In genomic region chr7:18177815-18178660, GRCh38 we compare ENCODE assay signal across 1 cellular context.
TF ChIP-seq lines count a peak whose summit lies in the region.

No MANE protein-coding gene starts in this region.

TF ChIP-seq in GM12878, 131 proteins besides CTCF, POLR2A, EP300 and RAD21 (continued from another document):
- no peak for TF ChIP-seq HSF1 (IDR thresholded peaks at IDR 0.05; ENCODE audit: low read depth, low read length)
- TF ChIP-seq POU2F2 (IDR thresholded peaks at IDR 0.05; ENCODE audit: borderline replicate concordance, low read depth, low read length), result no peak
- no peak for TF ChIP-seq ATF3 (IDR thresholded peaks at IDR 0.05; ENCODE audit: borderline replicate concordance, extremely low read depth, low read depth, low read length)
- no peak for TF ChIP-seq NR2F1 (conservative IDR thresholded peaks at IDR 0.05)
- no peak for TF ChIP-seq CHD1 (IDR thresholded peaks at IDR 0.05; ENCODE audit: low read depth, low read length)
- no peak for TF ChIP-seq ZNF592 (IDR thresholded peaks at IDR 0.05)
- TF ChIP-seq MYC (IDR thresholded peaks at IDR 0.05; ENCODE audit: insufficient read depth, insufficient read length, insufficient replicate concordance, low read length, severe bottlenecking), result no peak
- no peak for TF ChIP-seq ZNF207 (IDR thresholded peaks at IDR 0.05; ENCODE audit: borderline replicate concordance)
- TF ChIP-seq TARDBP (IDR thresholded peaks at IDR 0.05; ENCODE audit: borderline replicate concordance), result no peak
- no peak; the same call in 1 of the 2 replicates for TF ChIP-seq ATF2 (IDR thresholded peaks at IDR 0.05; ENCODE audit: low read length)
- peak; percentile 38; the same call in 1 of the 2 replicates for TF ChIP-seq IKZF1 (conservative IDR thresholded peaks at IDR 0.05)
- TF ChIP-seq CUX1 (IDR thresholded peaks at IDR 0.05; ENCODE audit: insufficient replicate concordance, low read depth, low read length), result no peak
- TF ChIP-seq GATAD2B (conservative IDR thresholded peaks at IDR 0.05; ENCODE audit: low read depth), result no peak
- TF ChIP-seq SMARCA5 (IDR thresholded peaks at IDR 0.05), result no peak
- TF ChIP-seq TCF7 (IDR thresholded peaks at IDR 0.05; ENCODE audit: borderline replicate concordance), result no peak
- TF ChIP-seq RUNX3 (IDR thresholded peaks at IDR 0.05; ENCODE audit: low read length), result peak; percentile 89
- TF ChIP-seq IKZF2 (IDR thresholded peaks at IDR 0.05), result peak in 1 of 2 experiments; percentile 35; a peak in 2 of 4 replicates
- TF ChIP-seq KDM1A (IDR thresholded peaks at IDR 0.05; ENCODE audit: borderline replicate concordance), result no peak
- no peak for TF ChIP-seq RAD51 (IDR thresholded peaks at IDR 0.05)
- TF ChIP-seq BACH1 (IDR thresholded peaks at IDR 0.05; ENCODE audit: borderline replicate concordance), result no peak
- TF ChIP-seq GABPA (IDR thresholded peaks at IDR 0.05; ENCODE audit: low read depth), result no peak
- TF ChIP-seq BCL11A (IDR thresholded peaks at IDR 0.05; ENCODE audit: low read depth, low read length), result 0 out of 2 replicates have a peak, but pooled peaks have one; percentile 50
- TF ChIP-seq CBX5 (IDR thresholded peaks at IDR 0.05; ENCODE audit: low read depth), result no peak
- TF ChIP-seq NRF1 (conservative IDR thresholded peaks at IDR 0.05; ENCODE audit: low read depth, low read length), result no peak
- TF ChIP-seq SRF (IDR thresholded peaks at IDR 0.05; ENCODE audit: low read depth in 2 of 2, low read length in 2 of 2), result no peak
- TF ChIP-seq NFYA (IDR thresholded peaks at IDR 0.05; ENCODE audit: borderline replicate concordance, low read depth, low read length), result no peak
- no peak for TF ChIP-seq IRF3 (IDR thresholded peaks at IDR 0.05)
- TF ChIP-seq ZBED1 (IDR thresholded peaks at IDR 0.05; ENCODE audit: borderline replicate concordance), result no peak
- TF ChIP-seq RB1 (IDR thresholded peaks at IDR 0.05; ENCODE audit: borderline replicate concordance), result no peak
- TF ChIP-seq CEBPZ (IDR thresholded peaks at IDR 0.05; ENCODE audit: low read depth, low read length), result no peak
